Comparison of ENCODE assay signal across 20 cellular contexts in the genomic region with DNA sequence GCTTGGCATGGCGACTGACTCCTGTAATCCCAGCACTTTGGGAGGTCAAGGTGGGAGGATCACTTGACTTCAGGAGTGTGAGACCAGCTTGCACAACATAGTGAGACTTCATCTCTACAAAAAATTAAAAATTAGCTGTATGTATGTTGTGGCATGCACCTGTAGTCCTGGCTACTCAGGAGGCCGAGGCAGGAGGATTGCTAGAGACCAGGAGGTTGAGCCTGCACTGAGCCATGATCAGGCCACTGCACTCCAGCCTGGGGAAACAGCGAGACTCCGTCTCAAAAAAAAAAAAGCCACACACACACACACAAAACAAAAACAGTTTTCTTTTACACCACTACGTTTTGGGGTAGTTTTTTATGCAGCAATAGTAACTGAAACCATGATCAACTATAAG.
"Had no signal": no experiment of that assay in that cellular context is flagged by ENCODE, and none has a peak within 500 bp of the region (broad histone marks: within the 10 kb centered on the region; RNA-seq: fewer than 3 reads in every experiment).

No MANE protein-coding gene starts in this region.

- H3K4me1 ChIP-seq: lower lobe of right lung, pancreas, right atrium auricular region, sigmoid colon, stomach, tibial artery, upper lobe of right lung, vagina had no signal

- ATAC-seq: left ventricle myocardium superior; lower lobe of right lung; natural killer cell; pancreas; stimulated activated effector memory CD8-positive, alpha-beta T cell treated with anti-CD3 and anti-CD28 coated beads, Interleukin-12 subunit alpha, Interleukin-12 subunit beta, amount 100 ng/mL, for 72 hours; upper lobe of right lung had no signal

- H3K27me3 ChIP-seq: dorsolateral prefrontal cortex, neutrophil, pancreas, right atrium auricular region, sigmoid colon, stomach, tibial artery, upper lobe of right lung, vagina had no signal

- H3K27ac ChIP-seq: dorsolateral prefrontal cortex, lower lobe of right lung, neutrophil, pancreas, right atrium auricular region, sigmoid colon, stomach, tibial artery, upper lobe of right lung, vagina had no signal

- H3K4me3 ChIP-seq: dorsolateral prefrontal cortex, lower lobe of right lung, pancreas, right atrium auricular region, sigmoid colon, stomach, tibial artery, upper lobe of right lung, vagina had no signal

- FAIRE-seq: colon, frontal cortex, keratinocyte, pancreas had no signal

- H3K9me3 ChIP-seq: lower lobe of right lung, neutrophil, pancreas, right atrium auricular region, sigmoid colon, stomach, tibial artery, upper lobe of right lung, vagina had no signal

- DNase-seq: dorsolateral prefrontal cortex; effector CD4-positive, alpha-beta T cell; left ventricle myocardium superior; lower lobe of right lung; natural killer cell; pancreas; sigmoid colon; stimulated activated CD4-positive, alpha-beta T cell treated with anti-CD3 and anti-CD28 coated beads, Interleukin-2, amount 100 ng/mL, for 24 hours; stimulated activated CD4-positive, alpha-beta T cell treated with anti-CD3 and anti-CD28 coated beads, Interleukin-4, amount 100 ng/mL, for 24 hours; stimulated activated naive CD4-positive, alpha-beta T cell treated with Interleukin-2 at 50 U/mL for 16 hours; stomach; tibial artery; upper lobe of right lung had no signal

- H3K36me3 ChIP-seq: lower lobe of right lung, neutrophil, pancreas, right atrium auricular region, sigmoid colon, stomach, tibial artery, upper lobe of right lung, vagina had no signal
